1 cellular context compared by ENCODE assay signal in genomic region chr5:32312194-32312681, GRCh38.
TF ChIP-seq lines count a peak whose summit lies in the region.

No MANE protein-coding gene starts in this region.

TF ChIP-seq in H1, 55 proteins besides CTCF, POLR2A, EP300 and RAD21 (continued from another document):
- 0 out of 4 replicates have a peak, but pooled peaks of 1 of the 2 experiments have one; percentile 42 for TF ChIP-seq HDAC2 (IDR thresholded peaks at IDR 0.05; ENCODE audit: borderline replicate concordance in 1 of 2, low read depth in 2 of 2, low read length in 2 of 2)
- 0 out of 2 replicates have a peak, but pooled peaks have one; percentile 35 for TF ChIP-seq POLR2AphosphoS5 (IDR thresholded peaks at IDR 0.05; ENCODE audit: low read depth, low read length)
- TF ChIP-seq PHF8 (conservative IDR thresholded peaks at IDR 0.05; ENCODE audit: low read depth, low read length), result peak; percentile 57; the same call in 1 of the 2 replicates
